Comparison of ENCODE assay signal across 8 cellular contexts in genomic region chr14:23300687-23301223, GRCh38. TPM values are rescaled to one million over a fixed set of nuclear protein-coding genes. Genes with fewer than 3 reads are reported as not detected.
A peak's percentile ranks its signal among the peaks of the same experiment; 100 is the strongest.
DNase-seq lines count a peak whose midpoint lies in the region; ATAC-seq, FAIRE-seq and TF ChIP-seq lines count a peak whose summit lies in the region.

No MANE protein-coding gene starts in this region.

- H3K27ac ChIP-seq in KOPT-K1 (ENCODE audit: low read depth, low read length, poor library complexity, severe bottlenecking) (peak overlapping the region; percentile 82), left ventricle myocardium inferior (replicated peaks) (peak overlapping the region; percentile 99), prostate gland (peak overlapping the region; percentile 98 to 99)

- H3K4me1 Mint-ChIP-seq in activated naive CD8-positive, alpha-beta T cell treated with anti-CD3 and anti-CD28 coated beads for 36 hours, result peaks cover 26% of the 10 kb centered on the region

- in situ Hi-C loops in Caki2 (cut with HindIII; ENCODE audit: low pct_unique_long_range_greater_than_20kb, low sequenced_read_pairs), result no loop called here

- no peak for ATAC-seq in GM18511 (IDR thresholded peaks at IDR 0.05; ENCODE audit: unreplicated experiment)

- no peak for TF ChIP-seq POLR2A in prostate gland (IDR thresholded peaks at IDR 0.05)

- no peaks in the 10 kb centered on the region for H3K27me3 ChIP-seq in left ventricle myocardium inferior (ENCODE audit: low read depth)
- no peaks in the 10 kb centered on the region for H3K27me3 ChIP-seq in prostate gland (replicated peaks; ENCODE audit: insufficient read depth)

- H3K27me3 Mint-ChIP-seq in activated naive CD8-positive, alpha-beta T cell treated with anti-CD3 and anti-CD28 coated beads for 36 hours, result peaks cover 10% of the 10 kb centered on the region

- peak overlapping the region; percentile 94 for H3K4me3 Mint-ChIP-seq in activated naive CD8-positive, alpha-beta T cell treated with anti-CD3 and anti-CD28 coated beads for 36 hours

- H3K9me3 ChIP-seq in KOPT-K1 (ENCODE audit: insufficient read depth, low read length, poor library complexity, severe bottlenecking) (no peaks in the 10 kb centered on the region), left ventricle myocardium inferior (replicated peaks) (no peaks in the 10 kb centered on the region), prostate gland (no peaks in the 10 kb centered on the region)

- H3K4me1 ChIP-seq in left ventricle myocardium inferior (peaks cover 55% of the 10 kb centered on the region), prostate gland (replicated peaks) (no peaks in the 10 kb centered on the region)

- H3K4me3 ChIP-seq in left ventricle myocardium inferior, result peak overlapping the region; percentile 86
- peak overlapping the region; percentile 51 to 63 for H3K4me3 ChIP-seq in prostate gland

- peaks cover 17% of the 10 kb centered on the region for H3K36me3 Mint-ChIP-seq in activated naive CD8-positive, alpha-beta T cell treated with anti-CD3 and anti-CD28 coated beads for 36 hours

- TF ChIP-seq CTCF in left ventricle myocardium inferior (IDR thresholded peaks at IDR 0.05; ENCODE audit: borderline replicate concordance), result no peak
- TF ChIP-seq CTCF in prostate gland (IDR thresholded peaks at IDR 0.05), result no peak
- no peak for TF ChIP-seq CTCF in D721Med (IDR thresholded peaks at IDR 0.05; ENCODE audit: insufficient read depth, missing control alignments)

- no peaks in the 10 kb centered on the region for H3K9me3 Mint-ChIP-seq in activated naive CD8-positive, alpha-beta T cell treated with anti-CD3 and anti-CD28 coated beads for 36 hours

- H3K36me3 ChIP-seq in KOPT-K1 (ENCODE audit: insufficient read depth, low read length) (peaks cover 35% of the 10 kb centered on the region), left ventricle myocardium inferior (peaks cover 12% of the 10 kb centered on the region), prostate gland (no peaks in the 10 kb centered on the region)

- peak overlapping the region; percentile 94 for H3K27ac Mint-ChIP-seq in activated naive CD8-positive, alpha-beta T cell treated with anti-CD3 and anti-CD28 coated beads for 36 hours

- WGBS in prostate gland, result 2% methylated on average over 13 of the region's 13 CpGs

- intact Hi-C loops in left ventricle myocardium inferior (cut with micrococcal nuclease) (no loop called here), prostate gland (cut with DNase I) (loop anchor here (10.0 kb wide), 1 partner anchor 176 kb away; no protein-coding TSS in a partner anchor)

- DNase-seq in Caki2 (ENCODE audit: low read depth), result peak; percentile 46
- DNase-seq in activated naive CD8-positive, alpha-beta T cell treated with anti-CD3 and anti-CD28 coated beads for 36 hours, result peak; percentile 26
- DNase-seq in left ventricle myocardium inferior, result peak; percentile 73
- DNase-seq in prostate gland (ENCODE audit: low spot score), result peak; percentile 62
- DNase-seq in D721Med (ENCODE audit: insufficient read length, low spot score), result no peak
- no peak for DNase-seq in NCI-H446 treated with DMSO at 0.1 percent for 48 hours (lab: John Stamatoyannopoulos, UW)

- no peak for FAIRE-seq in D721Med (lab: Jason Lieb, UNC)

RNA-seq across cellular contexts. Expression of gene PPP1R3E, which starts 1.9 kb away (rescaled TPM):
- total RNA-seq in Caki2 (2014; rRNA removed; shearing (Covaris generic); ENCODE audit: low replicate concordance), result 0.14 and 1.1 TPM in 2 replicates
- total RNA-seq in activated naive CD8-positive, alpha-beta T cell treated with anti-CD3 and anti-CD28 coated beads for 36 hours, result 10 to 100 TPM; 21.1 to 21.4 TPM
- 9.0 TPM for total RNA-seq in left ventricle myocardium inferior
- 10 to 100 TPM in 1 of 2 donors, 1 to 10 TPM in 1; 4.9 to 20.2 TPM for total RNA-seq in prostate gland

RNA-seq across cellular contexts. Expression of gene BCL2L2, which starts 5.9 kb away (rescaled TPM):
- 4.0 and 8.6 TPM in 2 replicates for total RNA-seq in Caki2 (2014; rRNA removed; shearing (Covaris generic); ENCODE audit: low replicate concordance)
- total RNA-seq in activated naive CD8-positive, alpha-beta T cell treated with anti-CD3 and anti-CD28 coated beads for 36 hours, result 1 to 10 TPM; 1.4 to 1.8 TPM
- total RNA-seq in left ventricle myocardium inferior, result 37.5 TPM
- total RNA-seq in prostate gland, result 10 to 100 TPM; 45.4 to 87.3 TPM

RNA-seq across cellular contexts. Expression of gene HOMEZ, which starts 14.8 kb away (rescaled TPM):
- 4.6 and 9.0 TPM in 2 replicates for total RNA-seq in Caki2 (2014; rRNA removed; shearing (Covaris generic); ENCODE audit: low replicate concordance)
- total RNA-seq in activated naive CD8-positive, alpha-beta T cell treated with anti-CD3 and anti-CD28 coated beads for 36 hours, result 10 to 100 TPM; 10.8 to 12.7 TPM
- total RNA-seq in left ventricle myocardium inferior (9.1 TPM), prostate gland (10 to 100 TPM; 15.3 to 22.0 TPM)

RNA-seq across cellular contexts. Expression of gene PABPN1, which starts 20.5 kb away (rescaled TPM):
- total RNA-seq in Caki2 (2014; rRNA removed; shearing (Covaris generic); ENCODE audit: low replicate concordance), result 41.9 and 73.8 TPM in 2 replicates
- 100 to 1,000 TPM; 280 to 289 TPM for total RNA-seq in activated naive CD8-positive, alpha-beta T cell treated with anti-CD3 and anti-CD28 coated beads for 36 hours
- total RNA-seq in left ventricle myocardium inferior (71.2 TPM), prostate gland (100 to 1,000 TPM in 1 of 2 donors, 10 to 100 TPM in 1; 62.7 to 113 TPM)

RNA-seq across cellular contexts. Expression of gene SLC22A17, which starts 51.9 kb away (rescaled TPM):
- total RNA-seq in Caki2 (2014; rRNA removed; shearing (Covaris generic); ENCODE audit: low replicate concordance), result 8.4 and 10.6 TPM in 2 replicates
- 1 to 10 TPM; 2.2 to 2.9 TPM for total RNA-seq in activated naive CD8-positive, alpha-beta T cell treated with anti-CD3 and anti-CD28 coated beads for 36 hours
- total RNA-seq in left ventricle myocardium inferior, result 9.7 TPM
- 100 to 1,000 TPM; 207 to 351 TPM for total RNA-seq in prostate gland

Comparison
In these comparisons a context has a peak if more than half of its experiments do, and no peak if none do; other contexts are left out.
1. DNase-seq: peak in Caki2 (single experiment), activated naive CD8-positive, alpha-beta T cell treated with anti-CD3 and anti-CD28 coated beads for 36 hours (single experiment), left ventricle myocardium inferior (single experiment) and prostate gland (single experiment); none in D721Med (single experiment) and NCI-H446 treated with DMSO at 0.1 percent for 48 hours (single experiment).
2. Peak in every context shown above with its lines, with median percentiles within 50 percentile points of each other: H3K27ac ChIP-seq.